21 cellular contexts compared by ENCODE assay signal in genomic region chr2:29016500-29016899, GRCh38. TPM values are rescaled to one million over a fixed set of nuclear protein-coding genes. Genes with fewer than 3 reads are reported as not detected.
DNase-seq lines count a peak whose midpoint lies in the region; ATAC-seq, FAIRE-seq and TF ChIP-seq lines count a peak whose summit lies in the region.
"Had no signal": no experiment of that assay in that cellular context is flagged by ENCODE, and none has a peak within 500 bp of the region (broad histone marks: within the 10 kb centered on the region; RNA-seq: fewer than 3 reads in every experiment).

No MANE protein-coding gene starts in this region.

- POLR2A ChIA-PET in activated CD8-positive, alpha-beta T cell treated with anti-CD3 and anti-CD28 coated beads for 36 hours (lab: Charles Lee) = interaction anchor here (1.5 to 2.3 kb wide), 2 partner anchors 10 to 122 kb away, joined by 3 to 9 read pairs; partner anchors contain the start of gene WDR43

- H3K4me1 ChIP-seq in small intestine (ENCODE audit: control insufficient read depth in 2 of 2, insufficient read depth in 1 of 2, low read depth in 1 of 2, low read length in 1 of 2) = peaks cover 0 to 7% of the 10 kb centered on the region in 2 donors
- H3K4me1 ChIP-seq: colonic mucosa had no signal

- FAIRE-seq in small intestine (lab: Jason Lieb, UNC) = no peak

- peaks cover 59% of the 10 kb centered on the region for H3K4me1 Mint-ChIP-seq in activated CD8-positive, alpha-beta memory T cell treated with anti-CD3 and anti-CD28 coated beads, Interleukin-2, amount 10 ng/mL, durations not matched to agents 7 days and 5 days
- peaks cover 60% of the 10 kb centered on the region for H3K4me1 Mint-ChIP-seq in activated CD8-positive, alpha-beta T cell treated with anti-CD3 and anti-CD28 coated beads for 36 hours (ENCODE audit: low read depth)
- H3K4me1 Mint-ChIP-seq in Calu3 (ENCODE audit: low read depth, unreplicated experiment) = peaks cover 9% of the 10 kb centered on the region

- no peaks in the 10 kb centered on the region for H3K27me3 ChIP-seq in small intestine (ENCODE audit: control insufficient read depth in 2 of 2, insufficient read depth in 2 of 2, low read length in 2 of 2)
- H3K27me3 ChIP-seq: colonic mucosa, hepatocyte had no signal

- ATAC-seq in activated CD8-positive, alpha-beta memory T cell treated with anti-CD3 and anti-CD28 coated beads, Interleukin-2, amount 10 ng/mL, durations not matched to agents 7 days and 5 days = no peak
- ATAC-seq in activated CD8-positive, alpha-beta T cell treated with anti-CD3 and anti-CD28 coated beads for 36 hours = no peak
- ATAC-seq: esophagus mucosa had no signal

- H3K4me3 ChIP-seq in small intestine (ENCODE audit: low read depth in 1 of 2, low read length in 2 of 2) = no peak overlapping the region
- H3K4me3 ChIP-seq: colonic mucosa, hepatocyte had no signal

- H3K27ac Mint-ChIP-seq in activated CD8-positive, alpha-beta memory T cell treated with anti-CD3 and anti-CD28 coated beads, Interleukin-2, amount 10 ng/mL, durations not matched to agents 7 days and 5 days = peak overlapping the region; percentile 92
- H3K27ac Mint-ChIP-seq in activated CD8-positive, alpha-beta T cell treated with anti-CD3 and anti-CD28 coated beads for 36 hours = peak overlapping the region; percentile 97
- no peak overlapping the region for H3K27ac Mint-ChIP-seq in Calu3 (ENCODE audit: unreplicated experiment)
- H3K27ac Mint-ChIP-seq: H9 had no signal

- H3K27me3 Mint-ChIP-seq in activated CD8-positive, alpha-beta memory T cell treated with anti-CD3 and anti-CD28 coated beads, Interleukin-2, amount 10 ng/mL, durations not matched to agents 7 days and 5 days = no peaks in the 10 kb centered on the region
- no peaks in the 10 kb centered on the region for H3K27me3 Mint-ChIP-seq in activated CD8-positive, alpha-beta T cell treated with anti-CD3 and anti-CD28 coated beads for 36 hours
- peaks cover 27% of the 10 kb centered on the region for H3K27me3 Mint-ChIP-seq in Calu3 (ENCODE audit: unreplicated experiment)

- 56 to 65% (median 59%) methylated on average over 6 of the region's 6 CpGs for WGBS in small intestine, 3 donors

- H3K27ac ChIP-seq in small intestine (ENCODE audit: low read depth in 1 of 2, low read length in 1 of 2) = peak overlapping the region; percentile 26 to 83
- H3K27ac ChIP-seq: colonic mucosa, hepatocyte had no signal

- H3K36me3 ChIP-seq in small intestine (ENCODE audit: control insufficient read depth in 2 of 2, insufficient read depth in 2 of 2, low read length in 2 of 2) = no peaks in the 10 kb centered on the region
- H3K36me3 ChIP-seq: colonic mucosa had no signal

- no peaks in the 10 kb centered on the region for H3K9me3 ChIP-seq in small intestine (ENCODE audit: control insufficient read depth, low read depth)
- H3K9me3 ChIP-seq: colonic mucosa had no signal

- TF ChIP-seq CTCF in activated CD8-positive, alpha-beta T cell treated with anti-CD3 and anti-CD28 coated beads for 36 hours (IDR thresholded peaks at IDR 0.05) = no peak
- no peak for TF ChIP-seq CTCF in Calu3 (IDR thresholded peaks at IDR 0.05; ENCODE audit: unreplicated experiment)

- intact Hi-C loops in activated CD8-positive, alpha-beta T cell treated with anti-CD3 and anti-CD28 coated beads for 36 hours (cut with micrococcal nuclease) = loop anchor here (10.0 kb wide), 1 partner anchor 98 kb away; the partner anchor contains the start of gene CLIP4
- intact Hi-C loops in Calu3 (cut with micrococcal nuclease; ENCODE audit: unreplicated experiment) = no loop called here

- CTCF ChIA-PET in activated CD8-positive, alpha-beta memory T cell treated with anti-CD3 and anti-CD28 coated beads, Interleukin-2, amount 10 ng/mL, durations not matched to agents 7 days and 5 days (lab: Charles Lee) = interaction anchor here (1.1 to 10.4 kb wide), 10 partner anchors 9 to 177 kb away, joined by 3 to 94 read pairs (median 6); no protein-coding TSS in a partner anchor
- CTCF ChIA-PET in activated CD8-positive, alpha-beta T cell treated with anti-CD3 and anti-CD28 coated beads for 36 hours (lab: Charles Lee) = interaction anchor here (1.3 to 1.7 kb wide), 2 partner anchors 60 to 113 kb away, joined by 3 to 5 read pairs; no protein-coding TSS in a partner anchor
- CTCF ChIA-PET in Calu3 (lab: Charles Lee) = interaction anchor here (0.6 kb wide), 2 partner anchors 17 to 155 kb away, joined by 3 read pairs; no protein-coding TSS in a partner anchor

- H3K36me3 Mint-ChIP-seq in activated CD8-positive, alpha-beta memory T cell treated with anti-CD3 and anti-CD28 coated beads, Interleukin-2, amount 10 ng/mL, durations not matched to agents 7 days and 5 days = peaks cover 19% of the 10 kb centered on the region
- no peaks in the 10 kb centered on the region for H3K36me3 Mint-ChIP-seq in activated CD8-positive, alpha-beta T cell treated with anti-CD3 and anti-CD28 coated beads for 36 hours (ENCODE audit: low read depth)
- H3K36me3 Mint-ChIP-seq in Calu3 (ENCODE audit: insufficient read depth, unreplicated experiment) = no peaks in the 10 kb centered on the region

- peak overlapping the region; percentile 90 for H3K4me3 Mint-ChIP-seq in activated CD8-positive, alpha-beta memory T cell treated with anti-CD3 and anti-CD28 coated beads, Interleukin-2, amount 10 ng/mL, durations not matched to agents 7 days and 5 days
- no peak overlapping the region for H3K4me3 Mint-ChIP-seq in activated CD8-positive, alpha-beta T cell treated with anti-CD3 and anti-CD28 coated beads for 36 hours
- no peak overlapping the region for H3K4me3 Mint-ChIP-seq in Calu3 (ENCODE audit: low read depth, unreplicated experiment)
- H3K4me3 Mint-ChIP-seq: H9 had no signal

- H3K9me3 Mint-ChIP-seq in activated CD8-positive, alpha-beta memory T cell treated with anti-CD3 and anti-CD28 coated beads, Interleukin-2, amount 10 ng/mL, durations not matched to agents 7 days and 5 days (ENCODE audit: low read depth) = no peaks in the 10 kb centered on the region
- H3K9me3 Mint-ChIP-seq in activated CD8-positive, alpha-beta T cell treated with anti-CD3 and anti-CD28 coated beads for 36 hours = no peaks in the 10 kb centered on the region
- no peaks in the 10 kb centered on the region for H3K9me3 Mint-ChIP-seq in Calu3 (ENCODE audit: low read depth, unreplicated experiment)

- no peak for DNase-seq in activated CD8-positive, alpha-beta memory T cell treated with anti-CD3 and anti-CD28 coated beads, Interleukin-2, amount 10 ng/mL, durations not matched to agents 7 days and 5 days
- DNase-seq in activated CD8-positive, alpha-beta memory T cell treated with anti-CD3 and anti-CD28 coated beads, Interleukin-2, amount 50 U/mL, for 4 hours = no peak
- DNase-seq in activated CD8-positive, alpha-beta T cell treated with anti-CD3 and anti-CD28 coated beads for 36 hours = no peak
- peak; percentile 53 for DNase-seq in hepatic stellate cell (ENCODE audit: low spot score)
- DNase-seq in small intestine = no peak
- no peak for DNase-seq in Calu3
- DNase-seq in dedifferentiated amniotic fluid mesenchymal stem cell (ENCODE audit: extremely low spot score) = no peak
- DNase-seq in hippocampal formation (lab: John Stamatoyannopoulos, UW) = no peak
- DNase-seq: amygdala, colonic mucosa, DMS153, H9, Karpas-422, NCI-H524 treated with DMSO at 0.1 percent for 48 hours, substantia nigra, T-helper 9 cell had no signal

- BruUV-seq in Calu3 (replicated peaks; lab: Mats Ljungman, UMichigan) = no TSS peak

RNA-seq across cellular contexts. Expression of gene TOGARAM2, which starts 35.4 kb away (rescaled TPM):
- 10 to 100 TPM; 15.0 to 23.9 TPM for total RNA-seq in activated CD8-positive, alpha-beta memory T cell treated with anti-CD3 and anti-CD28 coated beads, Interleukin-2, amount 10 ng/mL, durations not matched to agents 7 days and 5 days
- 1 to 10 TPM; 2.3 to 2.7 TPM for total RNA-seq in activated CD8-positive, alpha-beta T cell treated with anti-CD3 and anti-CD28 coated beads for 36 hours
- 1 to 10 TPM in 1 of 3 donors, under 1 TPM in 2; under 0.01 to 1.1 (median 0.66) TPM for polyA plus RNA-seq in small intestine
- 0.47 and 0.85 TPM in 2 replicates for total RNA-seq in Calu3 (2022)
- total RNA-seq: RPMI7951 had no signal

RNA-seq across cellular contexts. Expression of gene PCARE, which starts 57.8 kb away (rescaled TPM):
- not detected for total RNA-seq in activated CD8-positive, alpha-beta memory T cell treated with anti-CD3 and anti-CD28 coated beads, Interleukin-2, amount 10 ng/mL, durations not matched to agents 7 days and 5 days
- not detected for total RNA-seq in activated CD8-positive, alpha-beta T cell treated with anti-CD3 and anti-CD28 coated beads for 36 hours
- not detected for polyA plus RNA-seq in small intestine
- not detected in 2 replicates for total RNA-seq in Calu3 (2022)
- total RNA-seq: colonic mucosa, H9, RPMI7951 had no signal
- polyA plus RNA-seq: AG04450, hepatocyte, neural cell had no signal
